In genomic region chr5:172133359-172134029, GRCh38 we compare ENCODE assay signal across 9 cellular contexts. TPM values are rescaled to one million over a fixed set of nuclear protein-coding genes. Genes with fewer than 3 reads are reported as not detected.
DNase-seq lines count a peak whose midpoint lies in the region; ATAC-seq and TF ChIP-seq lines count a peak whose summit lies in the region.
"Had no signal": no experiment of that assay in that cellular context is flagged by ENCODE, and none has a peak within 500 bp of the region (broad histone marks: within the 10 kb centered on the region; RNA-seq: fewer than 3 reads in every experiment).

No MANE protein-coding gene starts in this region.

- POLR2A ChIA-PET in CD4-positive, alpha-beta T cell (lab: Charles Lee), result interaction anchor here (0.7 to 1.8 kb wide), 7 partner anchors 19 to 67 kb away, joined by 3 to 10 read pairs (median 4); no protein-coding TSS in a partner anchor
- POLR2A ChIA-PET in RWPE1 (lab: Yijun Ruan, JAX; ENCODE audit: low non-redundant PET), result no interaction called here

- peaks cover 80% of the 10 kb centered on the region for H3K36me3 Mint-ChIP-seq in CD4-positive, alpha-beta T cell (ENCODE audit: low read depth)

- peak in 1 of 10 experiments; percentile 23 for DNase-seq in CD4-positive, alpha-beta T cell
- DNase-seq in RWPE1 (ENCODE audit: low spot score), result peak; percentile 90
- DNase-seq in astrocyte of the hippocampus (ENCODE audit: low read depth, low spot score), result peak; percentile 89
- peak; percentile 76 for DNase-seq in myocyte (ENCODE audit: low read depth)
- no peak for DNase-seq in NCI-H1417 treated with DMSO at 0.1 percent for 48 hours (lab: John Stamatoyannopoulos, UW)
- DNase-seq in germinal center (ENCODE audit: low spot score), result no peak
- no peak for DNase-seq in NCI-H524 (lab: John Stamatoyannopoulos, UW)

- H3K27me3 Mint-ChIP-seq in CD4-positive, alpha-beta T cell, result no peaks in the 10 kb centered on the region

- peak; percentile 70 for ATAC-seq in CD4-positive, alpha-beta T cell (ENCODE audit: poor library complexity)
- ATAC-seq in HG03135 (IDR thresholded peaks at IDR 0.05; ENCODE audit: unreplicated experiment), result no peak
- ATAC-seq: body of pancreas had no signal

- H3K4me3 Mint-ChIP-seq in CD4-positive, alpha-beta T cell, result peak overlapping the region; percentile 58

- CTCF ChIA-PET in CD4-positive, alpha-beta T cell (lab: Charles Lee), result interaction anchor here (0.6 to 1.7 kb wide), 4 partner anchors 17 to 63 kb away, joined by 3 to 7 read pairs (median 5); no protein-coding TSS in a partner anchor
- CTCF ChIA-PET in RWPE1 (lab: Yijun Ruan, JAX), result no interaction called here

- TF ChIP-seq CTCF in CD4-positive, alpha-beta T cell (IDR thresholded peaks at IDR 0.05), result no peak
- no peak for TF ChIP-seq CTCF in RWPE1 (conservative IDR thresholded peaks at IDR 0.05; ENCODE audit: low read depth)

- H3K27ac ChIP-seq in CD4-positive, alpha-beta T cell (ENCODE audit: low read depth, low read length), result peak overlapping the region; percentile 44
- H3K27ac ChIP-seq in RWPE1, result peak overlapping the region; percentile 21; the same call in 1 of the 2 replicates

- no peaks in the 10 kb centered on the region for H3K9me3 Mint-ChIP-seq in CD4-positive, alpha-beta T cell

- intact Hi-C loops in CD4-positive, alpha-beta T cell (cut with DNase I, micrococcal nuclease), result no loop called here

- peak overlapping the region; percentile 66 for H3K27ac Mint-ChIP-seq in CD4-positive, alpha-beta T cell

- H3K4me1 Mint-ChIP-seq in CD4-positive, alpha-beta T cell (ENCODE audit: low read depth), result peaks cover 75% of the 10 kb centered on the region

- H3K27me3 ChIP-seq in CD4-positive, alpha-beta T cell (ENCODE audit: control insufficient read depth, insufficient read depth, low read length), result no peaks in the 10 kb centered on the region
- H3K27me3 ChIP-seq: body of pancreas had no signal

- H3K9me3 ChIP-seq in CD4-positive, alpha-beta T cell (ENCODE audit: control insufficient read depth, low read length), result no peaks in the 10 kb centered on the region
- H3K9me3 ChIP-seq: body of pancreas had no signal

RNA-seq across cellular contexts. Expression of gene STK10, which starts 54.5 kb away (rescaled TPM):
- total RNA-seq in CD4-positive, alpha-beta T cell, result 100 to 1,000 TPM; 211 to 229 TPM
- total RNA-seq in myocyte, result 22.3 and 23.2 TPM in 2 replicates
- polyA plus RNA-seq in myocyte (2012), result 23.2 TPM

Comparison
In these comparisons a context has a peak if more than half of its experiments do, and no peak if none do; other contexts are left out.
1. DNase-seq: peak in RWPE1 (single experiment), astrocyte of the hippocampus (single experiment) and myocyte (single experiment); none in NCI-H1417 treated with DMSO at 0.1 percent for 48 hours (single experiment), germinal center (single experiment) and NCI-H524 (0 of 2).